ENCODE assay signal across 1 cellular context in genomic region chr1:182990413-182991144, GRCh38.
TF ChIP-seq lines count a peak whose summit lies in the region.

No MANE protein-coding gene starts in this region.

TF ChIP-seq in H1, 55 proteins besides CTCF, POLR2A, EP300 and RAD21:
- TF ChIP-seq RFX5 (IDR thresholded peaks at IDR 0.05; ENCODE audit: borderline replicate concordance, low read depth, low read length) (no peak), RBBP5 (IDR thresholded peaks at IDR 0.05; ENCODE audit: borderline replicate concordance, low read depth, low read length) (no peak), SUZ12 (IDR thresholded peaks at IDR 0.05; ENCODE audit: low read length) (no peak), FOSL1 (IDR thresholded peaks at IDR 0.05; ENCODE audit: insufficient read depth, low read depth, low read length) (no peak), MAFK (IDR thresholded peaks at IDR 0.05; ENCODE audit: low read depth, low read length) (no peak), SIRT6 (IDR thresholded peaks at IDR 0.05; ENCODE audit: low read length) (no peak), MAX (IDR thresholded peaks at IDR 0.05) (no peak), SP1 (IDR thresholded peaks at IDR 0.05; ENCODE audit: low read depth, low read length) (no peak), POLR2AphosphoS5 (IDR thresholded peaks at IDR 0.05; ENCODE audit: low read depth, low read length) (no peak)
